10 cellular contexts compared by ENCODE assay signal in the genomic region with DNA sequence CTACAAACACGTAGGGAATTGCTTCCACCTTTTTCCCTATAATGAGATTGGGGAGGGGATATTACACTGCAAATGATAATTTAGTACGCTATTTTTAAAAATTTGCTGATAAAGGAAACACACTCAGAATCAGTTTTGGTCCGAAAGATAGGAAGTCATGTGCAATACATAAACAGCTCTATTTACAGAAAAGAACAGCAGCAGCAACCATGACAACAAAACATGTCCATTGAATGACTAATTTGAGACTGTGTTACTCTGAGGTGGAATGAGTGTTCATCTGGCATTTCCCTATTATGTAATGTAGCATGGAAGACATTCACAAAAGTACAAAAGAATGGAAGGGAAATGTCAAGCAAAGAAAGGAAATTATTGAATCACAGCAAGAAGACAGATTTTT.
A peak's percentile ranks its signal among the peaks of the same experiment; 100 is the strongest.
DNase-seq lines count a peak whose midpoint lies in the region; ATAC-seq, FAIRE-seq and TF ChIP-seq lines count a peak whose summit lies in the region.
"Had no signal": no experiment of that assay in that cellular context is flagged by ENCODE, and none has a peak within 500 bp of the region (broad histone marks: within the 10 kb centered on the region; RNA-seq: fewer than 3 reads in every experiment).

No MANE protein-coding gene starts in this region.

- no peak overlapping the region for H3K9ac ChIP-seq in trophoblast cell (ENCODE audit: low read length)

- no peak overlapping the region for H3K18ac ChIP-seq in trophoblast cell (ENCODE audit: low read length)

- H4K8ac ChIP-seq in trophoblast cell (ENCODE audit: low read depth, low read length): no peak overlapping the region

- no peak overlapping the region for H3K4me2 ChIP-seq in trophoblast cell (ENCODE audit: low read length)

- H2BK120ac ChIP-seq in trophoblast cell (ENCODE audit: insufficient read depth, low read length, poor library complexity): no peak overlapping the region

- H3K23ac ChIP-seq in trophoblast cell (ENCODE audit: low read length): no peak overlapping the region

- no peaks in the 10 kb centered on the region for H3K9me3 ChIP-seq in trophoblast cell (ENCODE audit: insufficient read depth, low read depth, low read length)
- H3K9me3 ChIP-seq in testis: no peaks in the 10 kb centered on the region

- FAIRE-seq in frontal cortex (lab: Jason Lieb, UNC): no peak

- no peak overlapping the region for H2AK5ac ChIP-seq in trophoblast cell (ENCODE audit: low read length)

- no peaks in the 10 kb centered on the region for H3K36me3 ChIP-seq in trophoblast cell (ENCODE audit: control insufficient read depth in 1 of 2, insufficient read depth in 2 of 2, low read length in 2 of 2)
- H3K36me3 ChIP-seq in testis (ENCODE audit: low read depth, missing control alignments): no peaks in the 10 kb centered on the region

- H4K12ac ChIP-seq in trophoblast cell (ENCODE audit: low read depth, low read length): no peak overlapping the region

- no peak overlapping the region for H2BK5ac ChIP-seq in trophoblast cell (ENCODE audit: low read depth, low read length, poor library complexity)

- no peak for TF ChIP-seq CTCF in testis (IDR thresholded peaks at IDR 0.05)

- no peak overlapping the region for H3K4ac ChIP-seq in trophoblast cell (ENCODE audit: low read depth, low read length)

- no peak overlapping the region for H2AFZ ChIP-seq in trophoblast cell (ENCODE audit: insufficient read depth, low read length, poor library complexity)

- no peaks in the 10 kb centered on the region for H3K79me1 ChIP-seq in trophoblast cell (ENCODE audit: low read length)

- DNase-seq in HT-29 (ENCODE audit: low spot score): peak; percentile 4
- peak; percentile 23 for DNase-seq in dedifferentiated amniotic fluid mesenchymal stem cell (ENCODE audit: extremely low spot score)
- peak; percentile 73 to 93 for DNase-seq in trophoblast cell
- no peak for DNase-seq in testis
- no peak for DNase-seq in NCI-H2227 treated with DMSO at 0.1 percent for 48 hours (lab: John Stamatoyannopoulos, UW)
- no peak for DNase-seq in frontal cortex (ENCODE audit: low spot score in 2 of 2)
- DNase-seq: activated naive CD4-positive, alpha-beta T cell; NCI-H524 treated with DMSO at 0.1 percent for 48 hours had no signal

- intact Hi-C loops in testis (cut with DNase I; ENCODE audit: low total_unique reads): no loop called here

- whole genome bisulfite sequencing in trophoblast cell (ENCODE audit: extremely low coverage, insufficient coverage, insufficient read length): no CpG with 5 or more reads among the region's 3 CpGs
- 74 to 78% methylated on average over 3 of the region's 3 CpGs for WGBS in testis, 2 donors

- TF ChIP-seq POLR2A in testis (IDR thresholded peaks at IDR 0.05): no peak

- no peaks in the 10 kb centered on the region for H3K79me2 ChIP-seq in trophoblast cell (ENCODE audit: control insufficient read depth, insufficient read depth, low read length, poor library complexity)

- H3K4me1 ChIP-seq in trophoblast cell (ENCODE audit: control insufficient read depth in 1 of 2, insufficient read depth in 2 of 2, low read length in 2 of 2) (no peaks in the 10 kb centered on the region), testis (no peaks in the 10 kb centered on the region)

- H3K27ac ChIP-seq in trophoblast cell (ENCODE audit: low read depth, low read length) (no peak overlapping the region), testis (no peak overlapping the region)

- H3K4me3 ChIP-seq in trophoblast cell (ENCODE audit: low read depth, low read length): no peak overlapping the region
- no peak overlapping the region for H3K4me3 ChIP-seq in testis

- H3K27me3 ChIP-seq in trophoblast cell (ENCODE audit: insufficient read depth, low read length) (no peaks in the 10 kb centered on the region), testis (no peaks in the 10 kb centered on the region)

- no peak overlapping the region for H4K91ac ChIP-seq in trophoblast cell (ENCODE audit: low read depth, low read length)

- ATAC-seq in GM18868 (IDR thresholded peaks at IDR 0.05; ENCODE audit: unreplicated experiment): peak; percentile 76
- ATAC-seq in GM19023 (IDR thresholded peaks at IDR 0.05; ENCODE audit: unreplicated experiment): no peak

- H3K14ac ChIP-seq in trophoblast cell (ENCODE audit: low read length): no peak overlapping the region

- no peak overlapping the region for H2BK12ac ChIP-seq in trophoblast cell (ENCODE audit: low read length)

Comparison
In these comparisons a context has a peak if more than half of its experiments do, and no peak if none do; other contexts are left out.
1. DNase-seq: peak in HT-29 (single experiment), dedifferentiated amniotic fluid mesenchymal stem cell (single experiment) and trophoblast cell (2 of 2); none in testis (single experiment), NCI-H2227 treated with DMSO at 0.1 percent for 48 hours (single experiment) and frontal cortex (0 of 2).